Comparison of ENCODE assay signal across 10 cellular contexts in genomic region chr2:59366288-59366687, GRCh38.
"Had no signal": no experiment of that assay in that cellular context is flagged by ENCODE, and none has a peak within 500 bp of the region (broad histone marks: within the 10 kb centered on the region; RNA-seq: fewer than 3 reads in every experiment).

No MANE protein-coding gene starts in this region.

- FAIRE-seq: H1, H54 had no signal

- H3K4me3 ChIP-seq: GM23248, HAP-1 had no signal

- H3K27ac Mint-ChIP-seq: H9, HFFc6 had no signal

- H2AFZ ChIP-seq: GM23248 had no signal

- H3K4me3 Mint-ChIP-seq: H9, HFFc6 had no signal

- H3K9me3 ChIP-seq: HAP-1 had no signal

- ATAC-seq: HCT116 had no signal

- H3K4me1 ChIP-seq: HAP-1 had no signal

- DNase-seq: GM23248, GOT3, H7, H9, HCEC 1CT, HFFc6 had no signal

- H3K9ac ChIP-seq: GM23248 had no signal

- H3K27ac ChIP-seq: GM23248 had no signal

- H3K36me3 ChIP-seq: HAP-1 had no signal

- H3K9me3 Mint-ChIP-seq: H9, HFFc6 had no signal
